14 cellular contexts compared by ENCODE assay signal in genomic region chr19:32630338-32630737, GRCh38. TPM values are rescaled to one million over a fixed set of nuclear protein-coding genes. Genes with fewer than 3 reads are reported as not detected.
A peak's percentile ranks its signal among the peaks of the same experiment; 100 is the strongest.
DNase-seq lines count a peak whose midpoint lies in the region; ATAC-seq and TF ChIP-seq lines count a peak whose summit lies in the region.
"Had no signal": no experiment of that assay in that cellular context is flagged by ENCODE, and none has a peak within 500 bp of the region (broad histone marks: within the 10 kb centered on the region; RNA-seq: fewer than 3 reads in every experiment).

No MANE protein-coding gene starts in this region.

- peaks cover 2% of the 10 kb centered on the region for H3K27me3 Mint-ChIP-seq in GM23338 (ENCODE audit: insufficient read depth, low read depth, poor library complexity)
- H3K27me3 Mint-ChIP-seq: CD4-positive, alpha-beta memory T cell had no signal

- H3K36me3 Mint-ChIP-seq in GM23338 (ENCODE audit: low read depth): peaks cover 36% of the 10 kb centered on the region

- no peaks in the 10 kb centered on the region for H3K4me1 Mint-ChIP-seq in GM23338
- H3K4me1 Mint-ChIP-seq: CD4-positive, alpha-beta memory T cell had no signal

- H3K4me3 Mint-ChIP-seq in GM23338: no peak overlapping the region
- H3K4me3 Mint-ChIP-seq: CD4-positive, alpha-beta memory T cell had no signal

- H3K27me3 ChIP-seq in GM23338 (ENCODE audit: insufficient read depth): no peaks in the 10 kb centered on the region
- H3K27me3 ChIP-seq in Loucy (ENCODE audit: insufficient read depth, low read length, poor library complexity, severe bottlenecking): no peaks in the 10 kb centered on the region
- no peaks in the 10 kb centered on the region for H3K27me3 ChIP-seq in brain microvascular endothelial cell (replicated peaks)
- H3K27me3 ChIP-seq: BLaER1 had no signal

- DNase-seq in GM23338 (ENCODE audit: low spot score): peak; percentile 35
- DNase-seq in left cardiac atrium: no peak
- no peak for DNase-seq in brain microvascular endothelial cell
- no peak for DNase-seq in mucosa of gallbladder (ENCODE audit: low spot score)
- DNase-seq: CD4-positive, alpha-beta memory T cell; NCI-H1092 treated with DMSO at 0.1 percent for 48 hours; NCI-H2081; SHP77 treated with DMSO at 0.1 percent for 48 hours; T-helper 1 cell had no signal

- H3K27ac ChIP-seq in 22Rv1: no peak overlapping the region
- H3K27ac ChIP-seq in GM23338 (ENCODE audit: low read depth): no peak overlapping the region
- no peak overlapping the region for H3K27ac ChIP-seq in VCaP
- no peak overlapping the region for H3K27ac ChIP-seq in brain microvascular endothelial cell
- H3K27ac ChIP-seq: BLaER1 had no signal

- in situ Hi-C loops in brain microvascular endothelial cell (cut with HindIII; ENCODE audit: low pct_ligation_motif_present, low sequenced_read_pairs): no loop called here

- ATAC-seq in GM23338 (peak; percentile 69), left cardiac atrium (no peak), HG02759 (IDR thresholded peaks at IDR 0.05; ENCODE audit: unreplicated experiment) (no peak)

- H3K9me2 ChIP-seq in GM23338 (ENCODE audit: insufficient read depth): no peaks in the 10 kb centered on the region
- no peaks in the 10 kb centered on the region for H3K9me2 ChIP-seq in Loucy (replicated peaks; ENCODE audit: low read depth, low read length)

- peaks cover 12% of the 10 kb centered on the region for H3K36me3 ChIP-seq in GM23338 (ENCODE audit: insufficient read depth)
- peaks cover 84% of the 10 kb centered on the region; the same call in 1 of the 2 replicates for H3K36me3 ChIP-seq in Loucy (ENCODE audit: insufficient read depth, low read length)
- H3K36me3 ChIP-seq in brain microvascular endothelial cell (replicated peaks): peaks cover 31% of the 10 kb centered on the region

- no peaks in the 10 kb centered on the region for H3K9me3 Mint-ChIP-seq in GM23338
- H3K9me3 Mint-ChIP-seq: CD4-positive, alpha-beta memory T cell had no signal

- H4K20me1 ChIP-seq in GM23338 (replicated peaks; ENCODE audit: insufficient read depth): no peaks in the 10 kb centered on the region; the same call in 1 of the 2 replicates
- peaks cover 5% of the 10 kb centered on the region for H4K20me1 ChIP-seq in Loucy (ENCODE audit: insufficient read depth, low read length, poor library complexity, severe bottlenecking)

- H3K79me2 ChIP-seq in GM23338 (replicated peaks; ENCODE audit: insufficient read depth) (no peaks in the 10 kb centered on the region), Loucy (ENCODE audit: insufficient read depth, low read length) (no peaks in the 10 kb centered on the region)

- H3K4me1 ChIP-seq in GM23338 (ENCODE audit: insufficient read depth) (no peaks in the 10 kb centered on the region), Loucy (ENCODE audit: insufficient read depth, low read length, poor library complexity, severe bottlenecking) (no peaks in the 10 kb centered on the region)

- TF ChIP-seq CTCF in 22Rv1 (IDR thresholded peaks at IDR 0.05) (peak; percentile 18), GM23338 (conservative IDR thresholded peaks at IDR 0.05; ENCODE audit: low read depth in 2 of 2) (peak in 1 of 2 experiments; percentile 13; a peak in 1 of 4 replicates), Loucy (conservative IDR thresholded peaks at IDR 0.05; ENCODE audit: low read length) (0 out of 2 replicates have a peak, but pooled peaks have one; percentile 16), VCaP (conservative IDR thresholded peaks at IDR 0.05) (0 out of 2 replicates have a peak, but pooled peaks have one; percentile 17), brain microvascular endothelial cell (IDR thresholded peaks at IDR 0.05; ENCODE audit: low read depth, low read length, missing control alignments) (no peak)

- H3K9me3 ChIP-seq in Loucy (ENCODE audit: insufficient read depth, low read depth, low read length): no peaks in the 10 kb centered on the region
- H3K9me3 ChIP-seq: BLaER1 had no signal

- no peak overlapping the region for H3K4me3 ChIP-seq in GM23338
- no peak overlapping the region for H3K4me3 ChIP-seq in Loucy (ENCODE audit: low read length, poor library complexity, severe bottlenecking)
- H3K4me3 ChIP-seq in brain microvascular endothelial cell (ENCODE audit: low read depth, low read length): no peak overlapping the region
- H3K4me3 ChIP-seq: BLaER1 had no signal

- no peak overlapping the region for H2AFZ ChIP-seq in GM23338
- no peak overlapping the region for H2AFZ ChIP-seq in Loucy (ENCODE audit: low read length)

- H3K4me2 ChIP-seq in GM23338: no peak overlapping the region
- no peak overlapping the region for H3K4me2 ChIP-seq in Loucy (ENCODE audit: low read depth, low read length, poor library complexity, severe bottlenecking)
- H3K4me2 ChIP-seq: BLaER1 had no signal

- no peak overlapping the region for H3K9ac ChIP-seq in Loucy (ENCODE audit: low read depth, low read length, poor library complexity, severe bottlenecking)
- H3K9ac ChIP-seq: BLaER1 had no signal

- no peak overlapping the region for H3K27ac Mint-ChIP-seq in GM23338
- H3K27ac Mint-ChIP-seq: CD4-positive, alpha-beta memory T cell had no signal

- intact Hi-C loops in left cardiac atrium (cut with DNase I): no loop called here

- H3F3A ChIP-seq in GM23338 (replicated peaks; ENCODE audit: low read depth) (no peaks in the 10 kb centered on the region), Loucy (ENCODE audit: low read depth) (no peaks in the 10 kb centered on the region)

TF ChIP-seq in GM23338, 12 proteins besides CTCF, POLR2A, EP300 and RAD21:
- TF ChIP-seq NANOG (IDR thresholded peaks at IDR 0.05; ENCODE audit: borderline replicate concordance) (no peak), STAT1 (IDR thresholded peaks at IDR 0.05; ENCODE audit: unreplicated experiment) (no peak)

RNA-seq across cellular contexts. Expression of gene ANKRD27, which starts 44.6 kb away (rescaled TPM):
- total RNA-seq in GM23338 (2014; rRNA removed; shearing (Covaris generic)): 48.7 and 51.6 TPM in 2 replicates
- 16.5 and 16.7 TPM in 2 replicates for polyA plus RNA-seq in GM23338 (2016; fragmentation: Nextera tagmentation; extraction: Ambion mirVana)
- total RNA-seq in left cardiac atrium (10 to 100 TPM; 23.8 to 26.9 TPM), mucosa of gallbladder (24.1 TPM)

RNA-seq across cellular contexts. Expression of gene RGS9BP, which starts 45.3 kb away (rescaled TPM):
- 0.43 and 0.83 TPM in 2 replicates for total RNA-seq in GM23338 (2014; rRNA removed; shearing (Covaris generic))
- polyA plus RNA-seq in GM23338 (2016; fragmentation: Nextera tagmentation; extraction: Ambion mirVana): 0.09 TPM in 1 of 2 replicates, not detected in the other
- 10 to 100 TPM in 1 of 2 donors, 1 to 10 TPM in 1; 8.1 to 13.8 TPM for total RNA-seq in left cardiac atrium
- total RNA-seq in mucosa of gallbladder: 0.20 TPM

RNA-seq across cellular contexts. Expression of gene PDCD5, which starts 49.3 kb away (rescaled TPM):
- total RNA-seq in GM23338 (2014; rRNA removed; shearing (Covaris generic)): 77.8 and 83.0 TPM in 2 replicates
- 436 and 498 TPM in 2 replicates for polyA plus RNA-seq in GM23338 (2016; fragmentation: Nextera tagmentation; extraction: Ambion mirVana)
- total RNA-seq in left cardiac atrium (100 to 1,000 TPM; 108 to 135 TPM), mucosa of gallbladder (56.4 TPM)
